ENCODE assay signal across 8 cellular contexts in genomic region chr7:97116308-97116707, GRCh38. TPM values are rescaled to one million over a fixed set of nuclear protein-coding genes. Genes with fewer than 3 reads are reported as not detected.
A peak's percentile ranks its signal among the peaks of the same experiment; 100 is the strongest.
DNase-seq lines count a peak whose midpoint lies in the region; ATAC-seq, FAIRE-seq and TF ChIP-seq lines count a peak whose summit lies in the region.

No MANE protein-coding gene starts in this region.

- H3K9ac ChIP-seq in DND-41 (ENCODE audit: low read depth, low read length), result no peak overlapping the region

- H3K9me3 Mint-ChIP-seq in naive thymus-derived CD4-positive, alpha-beta T cell, result peaks cover 0 to 9% (median 2%) of the 10 kb centered on the region in 11 donors

- H3K27me3 Mint-ChIP-seq in naive thymus-derived CD4-positive, alpha-beta T cell, result peaks cover 0 to 2% (median 0%) of the 10 kb centered on the region in 5 donors

- 72 to 82% methylated on average over 5 of the region's 5 CpGs for WGBS in aorta, 2 donors

- peaks cover 33% of the 10 kb centered on the region for H3K79me2 ChIP-seq in DND-41 (ENCODE audit: insufficient read depth, low read length)

- H3K27ac Mint-ChIP-seq in naive thymus-derived CD4-positive, alpha-beta T cell, result peak overlapping the region in 8 of 9 donors; percentile 87 to 97 (median 94)

- H3K9me3 ChIP-seq in DND-41 (ENCODE audit: insufficient read depth, low read length, severe bottlenecking) (peaks cover 5% of the 10 kb centered on the region), aorta (ENCODE audit: control insufficient read depth, low read length) (no peaks in the 10 kb centered on the region), BE2C (no peaks in the 10 kb centered on the region)
- no peaks in the 10 kb centered on the region for H3K9me3 ChIP-seq in naive thymus-derived CD4-positive, alpha-beta T cell (ENCODE audit: control insufficient read depth in 2 of 3, low read length in 3 of 3)

- no peak for FAIRE-seq in H54 (lab: Jason Lieb, UNC)

- intact Hi-C loops in naive thymus-derived CD4-positive, alpha-beta T cell (cut with micrococcal nuclease), result loop anchor here (2.0 to 10.0 kb wide), 5 partner anchors 408 to 1762 kb away; partner anchors contain the start of genes TRRAP (in 2 of the 2) and SEM1 (in 1 of the 2)
- intact Hi-C loops in aorta (cut with DNase I), result loop anchor here in 1 of 2 donors (10.0 kb wide), 1 partner anchor 1048 kb away; no protein-coding TSS in a partner anchor

- TF ChIP-seq POLR2A in H54 (IDR thresholded peaks at IDR 0.05; ENCODE audit: low read depth, low read length), result no peak

- H4K20me1 ChIP-seq in DND-41 (ENCODE audit: insufficient read depth, low read length), result no peaks in the 10 kb centered on the region

- H3K36me3 Mint-ChIP-seq in naive thymus-derived CD4-positive, alpha-beta T cell, result peaks cover 0 to 18% (median 0%) of the 10 kb centered on the region in 5 donors

- POLR2A ChIA-PET in naive thymus-derived CD4-positive, alpha-beta T cell (lab: Charles Lee), result no interaction called here

- H2AFZ ChIP-seq in DND-41 (ENCODE audit: low read depth, low read length), result 0 out of 2 replicates have a peak overlapping the region, but pooled peaks have one; percentile 73

- H3K27me3 ChIP-seq in DND-41 (ENCODE audit: insufficient read depth, low read length, poor library complexity) (no peaks in the 10 kb centered on the region), aorta (ENCODE audit: control insufficient read depth in 1 of 2, insufficient read depth in 2 of 2, low read length in 1 of 2) (no peaks in the 10 kb centered on the region), BE2C (no peaks in the 10 kb centered on the region)
- no peaks in the 10 kb centered on the region for H3K27me3 ChIP-seq in naive thymus-derived CD4-positive, alpha-beta T cell (ENCODE audit: control insufficient read depth in 2 of 2, insufficient read depth in 2 of 2, low read length in 2 of 2)

- peaks cover 17 to 54% (median 47%) of the 10 kb centered on the region in 7 donors for H3K4me1 Mint-ChIP-seq in naive thymus-derived CD4-positive, alpha-beta T cell

- CTCF ChIA-PET in naive thymus-derived CD4-positive, alpha-beta T cell (lab: Charles Lee), result interaction anchor here (0.6 to 1.5 kb wide), 2 partner anchors 12 to 629 kb away, joined by 3 to 5 read pairs; no protein-coding TSS in a partner anchor

- H3K4me1 ChIP-seq in DND-41 (ENCODE audit: insufficient read depth, low read length) (peaks cover 23% of the 10 kb centered on the region), aorta (ENCODE audit: control insufficient read depth in 1 of 2, insufficient read depth in 2 of 2, low read length in 2 of 2) (no peaks in the 10 kb centered on the region), BE2C (no peaks in the 10 kb centered on the region)
- H3K4me1 ChIP-seq in naive thymus-derived CD4-positive, alpha-beta T cell (ENCODE audit: control insufficient read depth in 2 of 2, insufficient read depth in 2 of 2, low read length in 2 of 2), result peaks cover 7 to 15% of the 10 kb centered on the region in 2 donors

- H3K4me2 ChIP-seq in DND-41 (ENCODE audit: insufficient read depth, low read length), result no peak overlapping the region

- H3K27ac ChIP-seq in DND-41 (ENCODE audit: low read length) (no peak overlapping the region), aorta (ENCODE audit: low read depth in 1 of 2, low read length in 2 of 2) (no peak overlapping the region)
- no peak overlapping the region for H3K27ac ChIP-seq in naive thymus-derived CD4-positive, alpha-beta T cell (ENCODE audit: low read depth, low read length)

- H3K4me3 ChIP-seq in DND-41 (ENCODE audit: low read depth in 1 of 2, low read length in 2 of 2) (no peak overlapping the region), aorta (ENCODE audit: low read length in 2 of 2) (no peak overlapping the region), BE2C (ENCODE audit: low read depth, low read length) (no peak overlapping the region)
- no peak overlapping the region for H3K4me3 ChIP-seq in naive thymus-derived CD4-positive, alpha-beta T cell (ENCODE audit: low read length)

- no peak for TF ChIP-seq CTCF in DND-41 (IDR thresholded peaks at IDR 0.05; ENCODE audit: borderline replicate concordance, extremely low read depth, low read length, poor library complexity, severe bottlenecking)
- no peak for TF ChIP-seq CTCF in BE2C (IDR thresholded peaks at IDR 0.05; ENCODE audit: low read depth, low read length)

- ATAC-seq in DND-41 (ENCODE audit: insufficient read depth, low read depth) (no peak), HG03442 (IDR thresholded peaks at IDR 0.05; ENCODE audit: unreplicated experiment) (peak; percentile 20), aorta (ENCODE audit: low FRiP score) (no peak)
- ATAC-seq in naive thymus-derived CD4-positive, alpha-beta T cell, result peak; percentile 5

- H3K36me3 ChIP-seq in DND-41 (ENCODE audit: insufficient read depth, low read length), result no peaks in the 10 kb centered on the region
- H3K36me3 ChIP-seq in naive thymus-derived CD4-positive, alpha-beta T cell (ENCODE audit: control insufficient read depth in 2 of 3, insufficient read depth in 3 of 3, low read length in 3 of 3), result no peaks in the 10 kb centered on the region
- no peaks in the 10 kb centered on the region for H3K36me3 ChIP-seq in aorta (ENCODE audit: control insufficient read depth in 1 of 2, insufficient read depth in 2 of 2, low read length in 1 of 2)
- no peaks in the 10 kb centered on the region for H3K36me3 ChIP-seq in BE2C

- peak overlapping the region in 6 of 10 donors; percentile 87 to 98 (median 96) for H3K4me3 Mint-ChIP-seq in naive thymus-derived CD4-positive, alpha-beta T cell

- DNase-seq in DND-41 (no peak), UCSD-AML1 (lab: John Stamatoyannopoulos, UW; ENCODE audit: unreplicated experiment) (peak; percentile 12), aorta (no peak), NCI-H510A treated with DMSO at 0.1 percent for 48 hours (lab: John Stamatoyannopoulos, UW) (no peak), H54 (ENCODE audit: insufficient read length, low spot score) (no peak), BE2C (no peak)
- DNase-seq in naive thymus-derived CD4-positive, alpha-beta T cell, result no peak

RNA-seq across cellular contexts. Expression of gene SDHAF3, which starts 1.2 kb away (rescaled TPM):
- 10 to 100 TPM in 3 of 5 experiments, 1 to 10 TPM in 2; 8.4 to 16.5 (median 14.3) TPM for total RNA-seq in naive thymus-derived CD4-positive, alpha-beta T cell
- 10 to 100 TPM; 42.9 to 67.8 TPM for polyA plus RNA-seq in naive thymus-derived CD4-positive, alpha-beta T cell
- total RNA-seq in aorta, result 1 to 10 TPM; 6.5 to 7.8 TPM
- 10 to 100 TPM in 1 of 2 donors, 1 to 10 TPM in 1; 8.2 to 11.1 TPM for polyA plus RNA-seq in aorta
- polyA plus RNA-seq in BE2C (2012; ENCODE audit: insufficient read depth, insufficient read length, low read depth), result 114 TPM

Comparison
In these comparisons a context has a peak if more than half of its experiments do, and no peak if none do; other contexts are left out.
1. ATAC-seq: peak in HG03442 (single experiment) and naive thymus-derived CD4-positive, alpha-beta T cell (single experiment); none in DND-41 (single experiment) and aorta (single experiment).